In genomic region chr7:77878500-77878899, GRCh38 we compare ENCODE assay signal across 1 cellular context.
TF ChIP-seq lines count a peak whose summit lies in the region.

No MANE protein-coding gene starts in this region.

TF ChIP-seq in K562, 482 proteins besides CTCF, POLR2A, EP300 and RAD21 (continued from another document):
- TF ChIP-seq SMAD3 (CRISPR knock-in tag; conservative IDR thresholded peaks at IDR 0.05), result peak; percentile 70; the same call in 1 of the 2 replicates
- peak; percentile 75; the same call in 1 of the 2 replicates for TF ChIP-seq ZNF644 (tag; IDR thresholded peaks at IDR 0.05; ENCODE audit: low read depth)
- 0 out of 2 replicates have a peak, but pooled peaks have one; percentile 7 for TF ChIP-seq ZNF41 (CRISPR knock-in tag; conservative IDR thresholded peaks at IDR 0.05)
- no peak for TF ChIP-seq USF1 (CRISPR knock-in tag; IDR thresholded peaks at IDR 0.05)
- TF ChIP-seq ZNF324 (CRISPR knock-in tag; IDR thresholded peaks at IDR 0.05), result 0 out of 2 replicates have a peak, but pooled peaks have one; percentile 17
- TF ChIP-seq U2AF2 (optimal IDR thresholded peaks at IDR 0.05; ENCODE audit: low read depth, low read length), result no peak
- TF ChIP-seq IRF9 (tag; IDR thresholded peaks at IDR 0.05), result no peak
- no peak for TF ChIP-seq THAP12 (CRISPR knock-in tag; IDR thresholded peaks at IDR 0.05)
- TF ChIP-seq TAF15 (IDR thresholded peaks at IDR 0.05; ENCODE audit: low read depth, low read length), result no peak
- TF ChIP-seq KLF13 (tag; IDR thresholded peaks at IDR 0.05; ENCODE audit: borderline replicate concordance, low read depth), result no peak
- no peak for TF ChIP-seq ZNF184 (CRISPR knock-in tag; IDR thresholded peaks at IDR 0.05)
- no peak for TF ChIP-seq NELFE (IDR thresholded peaks at IDR 0.05; ENCODE audit: insufficient read depth, insufficient read length)
- no peak for TF ChIP-seq GATA2 (CRISPR knock-in tag; IDR thresholded peaks at IDR 0.05)
- peak in 1 of 2 experiments; percentile 56; a peak in 1 of 4 replicates for TF ChIP-seq TEAD1 (CRISPR knock-in tag; IDR thresholded peaks at IDR 0.05)
- no peak for TF ChIP-seq ZKSCAN3 (CRISPR knock-in tag; IDR thresholded peaks at IDR 0.05)
- TF ChIP-seq CAMTA2 (CRISPR knock-in tag; conservative IDR thresholded peaks at IDR 0.05), result no peak
- TF ChIP-seq CBX5 (IDR thresholded peaks at IDR 0.05; ENCODE audit: borderline replicate concordance, low read depth), result no peak
- no peak for TF ChIP-seq NR4A1 (CRISPR knock-in tag; IDR thresholded peaks at IDR 0.05)
- 0 out of 2 replicates have a peak, but pooled peaks have one; percentile 50 for TF ChIP-seq NR4A1 (tag; IDR thresholded peaks at IDR 0.05)
- TF ChIP-seq PTRF (tag; IDR thresholded peaks at IDR 0.05), result peak; percentile 84
- peak; percentile 73 for TF ChIP-seq ZNF592 (IDR thresholded peaks at IDR 0.05)
- peak; percentile 76 for TF ChIP-seq PTTG1 (tag; IDR thresholded peaks at IDR 0.05; ENCODE audit: low read depth)
- no peak for TF ChIP-seq JUND (IDR thresholded peaks at IDR 0.05; ENCODE audit: borderline replicate concordance, low read depth, low read length)
- no peak for TF ChIP-seq JUND (tag; IDR thresholded peaks at IDR 0.05; ENCODE audit: borderline replicate concordance, low read depth, low read length)
- TF ChIP-seq ZNF175 (CRISPR knock-in tag; IDR thresholded peaks at IDR 0.05; ENCODE audit: low read depth), result no peak
- no peak for TF ChIP-seq NFIX (CRISPR knock-in tag; IDR thresholded peaks at IDR 0.05; ENCODE audit: low read depth)
